16 cellular contexts compared by ENCODE assay signal in the genomic region with DNA sequence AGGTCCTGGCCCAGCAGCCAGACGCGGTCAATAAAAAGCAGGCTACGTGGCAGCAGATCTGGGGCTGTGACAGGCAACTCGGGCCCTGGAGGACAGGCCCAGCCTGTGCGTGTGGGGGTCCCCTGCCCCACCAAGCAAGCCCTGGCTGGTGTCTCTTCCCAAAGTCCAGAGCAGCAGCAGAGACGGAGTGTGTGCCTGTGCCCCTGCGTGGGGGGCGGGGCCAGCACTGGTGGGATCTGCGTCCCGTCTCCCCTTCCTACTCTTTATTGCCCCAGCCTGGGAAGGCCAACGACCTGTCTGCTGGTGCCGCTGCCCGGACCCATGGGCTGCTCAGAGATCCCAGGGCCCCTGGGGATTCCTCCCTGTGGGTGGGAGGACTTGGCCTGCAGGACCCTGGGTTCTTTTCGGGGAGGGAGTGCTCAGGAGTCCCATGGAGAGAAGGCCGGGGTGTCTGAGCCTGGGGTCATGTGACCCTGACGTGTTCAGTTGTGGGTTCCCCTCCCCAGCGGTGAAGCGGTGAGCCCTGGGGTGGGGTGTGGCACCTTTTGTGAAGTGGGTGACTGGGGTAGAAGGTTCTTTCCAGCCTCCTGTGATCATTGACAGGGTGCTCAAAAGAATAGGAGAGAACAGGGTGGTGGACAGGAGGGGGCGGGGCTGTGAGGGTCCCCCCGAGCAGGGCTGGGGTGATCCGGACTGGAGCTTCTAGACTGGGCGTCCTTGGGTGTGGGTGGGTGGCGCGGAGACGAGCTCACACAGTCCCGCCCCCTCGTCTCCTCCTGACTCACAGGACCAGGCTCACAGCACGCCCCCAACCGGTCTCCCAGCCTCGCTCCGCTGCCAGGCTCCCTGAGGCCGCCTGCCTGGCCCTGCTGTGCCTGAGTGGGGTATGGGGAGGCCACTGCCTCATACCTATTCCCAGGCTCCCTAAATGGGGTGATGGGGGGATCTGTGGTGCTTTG. TPM values are rescaled to one million over a fixed set of nuclear protein-coding genes. Genes with fewer than 3 reads are reported as not detected.
A peak's percentile ranks its signal among the peaks of the same experiment; 100 is the strongest.
DNase-seq lines count a peak whose midpoint lies in the region; ATAC-seq and TF ChIP-seq lines count a peak whose summit lies in the region.
"Had no signal": no experiment of that assay in that cellular context is flagged by ENCODE, and none has a peak within 500 bp of the region (broad histone marks: within the 10 kb centered on the region; RNA-seq: fewer than 3 reads in every experiment).

No MANE protein-coding gene starts in this region.

- H3K27me3 ChIP-seq in heart left ventricle (peaks cover 0 to 13% (median 0%) of the 10 kb centered on the region in 9 donors), dorsolateral prefrontal cortex (peaks cover 0 to 3% (median 0%) of the 10 kb centered on the region in 45 donors), lower lobe of right lung (ENCODE audit: low read depth) (peaks cover 4% of the 10 kb centered on the region), vagina (no peaks in the 10 kb centered on the region)
- H3K27me3 ChIP-seq: tibial nerve had no signal

- H3K4me1 ChIP-seq in heart left ventricle (no peaks in the 10 kb centered on the region), lower lobe of right lung (peaks cover 8% of the 10 kb centered on the region), vagina (peaks cover 10% of the 10 kb centered on the region)
- H3K4me1 ChIP-seq: tibial nerve had no signal

- H3K27ac ChIP-seq in heart left ventricle (no peak overlapping the region), dorsolateral prefrontal cortex (no peak overlapping the region), lower lobe of right lung (no peak overlapping the region), vagina (peak overlapping the region; percentile 13)
- H3K27ac ChIP-seq: tibial nerve had no signal

- H3K27ac Mint-ChIP-seq in osteocyte (ENCODE audit: unreplicated experiment): no peak overlapping the region

- ATAC-seq in heart left ventricle (no peak), Right ventricle myocardium superior (ENCODE audit: poor library complexity) (no peak), lower lobe of right lung (peak; percentile 1 to 26)

- no peaks in the 10 kb centered on the region for H3K9me3 ChIP-seq in heart left ventricle
- no peaks in the 10 kb centered on the region for H3K9me3 ChIP-seq in lower lobe of right lung
- no peaks in the 10 kb centered on the region for H3K9me3 ChIP-seq in vagina
- H3K9me3 ChIP-seq: tibial nerve had no signal

- TF ChIP-seq CTCF in heart left ventricle (IDR thresholded peaks at IDR 0.05) (no peak), dorsolateral prefrontal cortex (IDR thresholded peaks at IDR 0.05 in 54 of 56, conservative IDR thresholded peaks at IDR 0.05 in 2 of 56; ENCODE audit: low read depth in 1 of 56, partially characterized antibody in 56 of 56) (no peak), lower lobe of right lung (IDR thresholded peaks at IDR 0.05) (no peak), vagina (IDR thresholded peaks at IDR 0.05) (no peak), osteocyte (IDR thresholded peaks at IDR 0.05) (no peak)

- H3K4me3 Mint-ChIP-seq in osteocyte (ENCODE audit: unreplicated experiment): no peak overlapping the region

- H3K27me3 Mint-ChIP-seq in osteocyte (ENCODE audit: unreplicated experiment): no peaks in the 10 kb centered on the region

- H3K9me3 Mint-ChIP-seq in osteocyte (ENCODE audit: unreplicated experiment): no peaks in the 10 kb centered on the region

- intact Hi-C loops in heart left ventricle (cut with DNase I) (no loop called here), Right ventricle myocardium superior (cut with DNase I) (no loop called here), dorsolateral prefrontal cortex (cut with DNase I) (no loop called here), lower lobe of right lung (cut with DNase I) (no loop called here), vagina (cut with DNase I) (no loop called here)

- H3K4me1 Mint-ChIP-seq in osteocyte (ENCODE audit: unreplicated experiment): no peaks in the 10 kb centered on the region

- peak in 3 of 5 donors; percentile 10 to 51 (median 22) for DNase-seq in heart left ventricle
- DNase-seq in Right ventricle myocardium superior: no peak
- DNase-seq in dorsolateral prefrontal cortex: peak in 6 of 10 donors; percentile 47 to 81 (median 56)
- peak; percentile 54 for DNase-seq in lower lobe of right lung
- no peak for DNase-seq in vagina (ENCODE audit: extremely low spot score in 2 of 2)
- no peak for DNase-seq in osteocyte (ENCODE audit: extremely low spot score, unreplicated experiment)
- no peak for DNase-seq in iPS-NIHi7 (ENCODE audit: extremely low spot score)
- no peak for DNase-seq in activated gamma-delta T cell treated with Interleukin-2 at 50 U/mL for 16 hours
- DNase-seq: activated CD4-positive, alpha-beta T cell treated with anti-CD3 and anti-CD28 coated beads for 1 hour; activated gamma-delta T cell; EL; NCI-H510A treated with DMSO at 0.1 percent for 48 hours; SIG-M5 had no signal

- TF ChIP-seq POLR2A in heart left ventricle (IDR thresholded peaks at IDR 0.05) (no peak), vagina (IDR thresholded peaks at IDR 0.05) (no peak)

- H3K36me3 ChIP-seq in heart left ventricle (no peaks in the 10 kb centered on the region), lower lobe of right lung (no peaks in the 10 kb centered on the region), vagina (no peaks in the 10 kb centered on the region)
- H3K36me3 ChIP-seq: tibial nerve had no signal

- WGBS in heart left ventricle, 4 donors: 76 to 81% (median 78%) methylated on average over 28 to 32 of the region's 32 CpGs

- H3K4me3 ChIP-seq in heart left ventricle: no peak overlapping the region
- H3K4me3 ChIP-seq in dorsolateral prefrontal cortex: no peak overlapping the region
- no peak overlapping the region for H3K4me3 ChIP-seq in lower lobe of right lung
- no peak overlapping the region for H3K4me3 ChIP-seq in vagina
- H3K4me3 ChIP-seq: lung, tibial nerve had no signal

- no peaks in the 10 kb centered on the region for H3K36me3 Mint-ChIP-seq in osteocyte (ENCODE audit: unreplicated experiment)

RNA-seq across cellular contexts. Expression of gene ASPG, which starts 22.4 kb away (rescaled TPM):
- total RNA-seq in heart left ventricle (10 to 100 TPM in 7 of 9 donors, 1 to 10 TPM in 2; 6.0 to 54.6 (median 16.3) TPM), Right ventricle myocardium superior (44.1 TPM), dorsolateral prefrontal cortex (1 to 10 TPM in 43 of 120 experiments, under 1 TPM in 76, not detected in 1; 0.11 to 3.8 (median 0.84) TPM), lower lobe of right lung (4.6 TPM), vagina (3.7 TPM), osteocyte (not detected in 2 replicates)
- 10 to 100 TPM in 1 of 2 donors, 1 to 10 TPM in 1; 3.2 to 16.3 TPM for polyA plus RNA-seq in heart left ventricle
- total RNA-seq: fibroblast of villous mesenchyme had no signal

RNA-seq across cellular contexts. Expression of gene KIF26A, which starts 30.5 kb away (rescaled TPM):
- total RNA-seq in heart left ventricle (10 to 100 TPM in 2 of 9 donors, 1 to 10 TPM in 7; 4.9 to 12.6 (median 7.8) TPM), Right ventricle myocardium superior (6.3 TPM), dorsolateral prefrontal cortex (1 to 10 TPM in 119 of 120 experiments, under 1 TPM in 1; 0.89 to 5.4 (median 2.5) TPM), lower lobe of right lung (4.4 TPM), vagina (2.7 TPM), osteocyte (4.5 and 4.6 TPM in 2 replicates)
- polyA plus RNA-seq in heart left ventricle: 1 to 10 TPM; 5.0 to 8.0 TPM

Comparison
In these comparisons a context has a peak if more than half of its experiments do, and no peak if none do; other contexts are left out.
1. DNase-seq: peak in heart left ventricle (3 of 5), dorsolateral prefrontal cortex (6 of 10) and lower lobe of right lung (single experiment); none in Right ventricle myocardium superior (single experiment), vagina (0 of 2), osteocyte (single experiment), iPS-NIHi7 (single experiment) and activated gamma-delta T cell treated with Interleukin-2 at 50 U/mL for 16 hours (single experiment).
2. ATAC-seq: peak in lower lobe of right lung (2 of 2); none in heart left ventricle (0 of 4) and Right ventricle myocardium superior (single experiment).